In the genomic region with DNA sequence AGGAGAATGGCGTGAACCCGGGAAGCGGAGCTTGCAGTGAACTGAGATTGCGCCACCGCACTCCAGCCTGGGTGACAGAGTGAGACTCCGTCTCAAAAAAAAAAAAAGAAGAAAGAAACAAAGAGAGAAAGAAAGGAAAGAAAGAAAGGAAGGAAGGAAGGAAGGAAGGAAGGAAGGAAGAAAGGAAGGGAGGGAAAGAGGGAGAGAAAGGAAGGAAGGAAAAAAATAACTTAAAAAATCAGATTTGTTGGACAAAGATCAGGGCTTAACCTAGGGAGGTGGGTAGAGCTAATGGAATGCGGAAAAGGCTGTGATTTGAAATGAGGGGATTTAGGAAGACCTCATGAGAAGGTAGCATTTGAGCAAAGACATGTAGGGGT, we compare ENCODE assay signal across 1 cellular context.
TF ChIP-seq lines count a peak whose summit lies in the region.

No MANE protein-coding gene starts in this region.

TF ChIP-seq in HEK293, 187 proteins besides CTCF, POLR2A, EP300 and RAD21:
- TF ChIP-seq ZNF366 (tag by site-specific recombination; conservative IDR thresholded peaks at IDR 0.05), result peak; percentile 75
TF ChIP-seq in HEK293: peak in this region for 1; not testable (repeated sequence) for 186.
